In genomic region chr14:37289688-37290087, GRCh38 we compare ENCODE assay signal across 2 cellular contexts.
TF ChIP-seq lines count a peak whose summit lies in the region.

No MANE protein-coding gene starts in this region.

TF ChIP-seq in IMR-90, 13 proteins besides CTCF, POLR2A, EP300 and RAD21 (continued from another document):
- TF ChIP-seq, protein P1, sequence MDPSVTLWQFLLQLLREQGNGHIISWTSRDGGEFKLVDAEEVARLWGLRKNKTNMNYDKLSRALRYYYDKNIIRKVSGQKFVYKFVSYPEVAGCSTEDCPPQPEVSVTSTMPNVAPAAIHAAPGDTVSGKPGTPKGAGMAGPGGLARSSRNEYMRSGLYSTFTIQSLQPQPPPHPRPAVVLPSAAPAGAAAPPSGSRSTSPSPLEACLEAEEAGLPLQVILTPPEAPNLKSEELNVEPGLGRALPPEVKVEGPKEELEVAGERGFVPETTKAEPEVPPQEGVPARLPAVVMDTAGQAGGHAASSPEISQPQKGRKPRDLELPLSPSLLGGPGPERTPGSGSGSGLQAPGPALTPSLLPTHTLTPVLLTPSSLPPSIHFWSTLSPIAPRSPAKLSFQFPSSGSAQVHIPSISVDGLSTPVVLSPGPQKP (IDR thresholded peaks at IDR 0.05; ENCODE audit: borderline replicate concordance, low read depth, low read length): no peak
- TF ChIP-seq CEBPB (IDR thresholded peaks at IDR 0.05; ENCODE audit: low read depth, low read length): peak; percentile 55
- TF ChIP-seq MXI1 (IDR thresholded peaks at IDR 0.05; ENCODE audit: borderline replicate concordance, low read depth, low read length): no peak
- TF ChIP-seq MAFK (IDR thresholded peaks at IDR 0.05; ENCODE audit: low read depth, low read length): no peak
- no peak for TF ChIP-seq NFE2L2 (IDR thresholded peaks at IDR 0.05; ENCODE audit: low read depth, low read length)

TF ChIP-seq in liver, 16 proteins besides CTCF, POLR2A, EP300 and RAD21 (continued from another document):
- TF ChIP-seq HNF4A (conservative IDR thresholded peaks at IDR 0.05): peak; percentile 86 to 91
- peak; percentile 51 to 73 for TF ChIP-seq JUND (IDR thresholded peaks at IDR 0.05)
- peak; percentile 75 for TF ChIP-seq SP1 (IDR thresholded peaks at IDR 0.05)
- TF ChIP-seq RXRA (IDR thresholded peaks at IDR 0.05): peak; percentile 76 to 78
- no peak for TF ChIP-seq FOXA1 (IDR thresholded peaks at IDR 0.05)
- TF ChIP-seq EGR1 (IDR thresholded peaks at IDR 0.05; ENCODE audit: low read depth in 2 of 2): no peak
- peak; percentile 6 for TF ChIP-seq FOXA2 (IDR thresholded peaks at IDR 0.05)
- TF ChIP-seq, protein P2, sequence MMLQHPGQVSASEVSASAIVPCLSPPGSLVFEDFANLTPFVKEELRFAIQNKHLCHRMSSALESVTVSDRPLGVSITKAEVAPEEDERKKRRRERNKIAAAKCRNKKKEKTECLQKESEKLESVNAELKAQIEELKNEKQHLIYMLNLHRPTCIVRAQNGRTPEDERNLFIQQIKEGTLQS (IDR thresholded peaks at IDR 0.05): peak; percentile 61
- no peak for TF ChIP-seq TAF1 (conservative IDR thresholded peaks at IDR 0.05)
- TF ChIP-seq MAX (IDR thresholded peaks at IDR 0.05): peak; percentile 60
- peak; percentile 71 for TF ChIP-seq HNF4G (IDR thresholded peaks at IDR 0.05)
- TF ChIP-seq YY1 (IDR thresholded peaks at IDR 0.05): peak; percentile 64
- TF ChIP-seq, protein P3, sequence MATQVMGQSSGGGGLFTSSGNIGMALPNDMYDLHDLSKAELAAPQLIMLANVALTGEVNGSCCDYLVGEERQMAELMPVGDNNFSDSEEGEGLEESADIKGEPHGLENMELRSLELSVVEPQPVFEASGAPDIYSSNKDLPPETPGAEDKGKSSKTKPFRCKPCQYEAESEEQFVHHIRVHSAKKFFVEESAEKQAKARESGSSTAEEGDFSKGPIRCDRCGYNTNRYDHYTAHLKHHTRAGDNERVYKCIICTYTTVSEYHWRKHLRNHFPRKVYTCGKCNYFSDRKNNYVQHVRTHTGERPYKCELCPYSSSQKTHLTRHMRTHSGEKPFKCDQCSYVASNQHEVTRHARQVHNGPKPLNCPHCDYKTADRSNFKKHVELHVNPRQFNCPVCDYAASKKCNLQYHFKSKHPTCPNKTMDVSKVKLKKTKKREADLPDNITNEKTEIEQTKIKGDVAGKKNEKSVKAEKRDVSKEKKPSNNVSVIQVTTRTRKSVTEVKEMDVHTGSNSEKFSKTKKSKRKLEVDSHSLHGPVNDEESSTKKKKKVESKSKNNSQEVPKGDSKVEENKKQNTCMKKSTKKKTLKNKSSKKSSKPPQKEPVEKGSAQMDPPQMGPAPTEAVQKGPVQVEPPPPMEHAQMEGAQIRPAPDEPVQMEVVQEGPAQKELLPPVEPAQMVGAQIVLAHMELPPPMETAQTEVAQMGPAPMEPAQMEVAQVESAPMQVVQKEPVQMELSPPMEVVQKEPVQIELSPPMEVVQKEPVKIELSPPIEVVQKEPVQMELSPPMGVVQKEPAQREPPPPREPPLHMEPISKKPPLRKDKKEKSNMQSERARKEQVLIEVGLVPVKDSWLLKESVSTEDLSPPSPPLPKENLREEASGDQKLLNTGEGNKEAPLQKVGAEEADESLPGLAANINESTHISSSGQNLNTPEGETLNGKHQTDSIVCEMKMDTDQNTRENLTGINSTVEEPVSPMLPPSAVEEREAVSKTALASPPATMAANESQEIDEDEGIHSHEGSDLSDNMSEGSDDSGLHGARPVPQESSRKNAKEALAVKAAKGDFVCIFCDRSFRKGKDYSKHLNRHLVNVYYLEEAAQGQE (IDR thresholded peaks at IDR 0.05): peak; percentile 23
